1 cellular context compared by ENCODE assay signal in the genomic region with DNA sequence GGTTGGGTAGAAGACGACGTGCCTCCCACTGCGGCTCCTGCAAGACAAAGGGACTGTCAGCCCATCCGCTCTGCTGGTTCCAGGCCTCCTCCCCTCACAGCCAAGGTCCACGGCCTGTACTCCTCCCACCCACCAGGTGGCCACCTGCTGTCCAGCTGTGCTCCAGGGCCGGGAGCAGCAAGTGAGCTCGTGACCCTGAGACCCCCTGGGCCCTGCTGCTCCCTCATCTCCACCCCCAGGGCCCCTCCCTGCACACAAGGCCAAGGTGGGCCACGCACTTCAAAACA.
TF ChIP-seq lines count a peak whose summit lies in the region.

No MANE protein-coding gene starts in this region.

TF ChIP-seq in HepG2, 621 proteins besides CTCF, POLR2A, EP300 and RAD21 (continues in another document):
- TF ChIP-seq, protein P1, sequence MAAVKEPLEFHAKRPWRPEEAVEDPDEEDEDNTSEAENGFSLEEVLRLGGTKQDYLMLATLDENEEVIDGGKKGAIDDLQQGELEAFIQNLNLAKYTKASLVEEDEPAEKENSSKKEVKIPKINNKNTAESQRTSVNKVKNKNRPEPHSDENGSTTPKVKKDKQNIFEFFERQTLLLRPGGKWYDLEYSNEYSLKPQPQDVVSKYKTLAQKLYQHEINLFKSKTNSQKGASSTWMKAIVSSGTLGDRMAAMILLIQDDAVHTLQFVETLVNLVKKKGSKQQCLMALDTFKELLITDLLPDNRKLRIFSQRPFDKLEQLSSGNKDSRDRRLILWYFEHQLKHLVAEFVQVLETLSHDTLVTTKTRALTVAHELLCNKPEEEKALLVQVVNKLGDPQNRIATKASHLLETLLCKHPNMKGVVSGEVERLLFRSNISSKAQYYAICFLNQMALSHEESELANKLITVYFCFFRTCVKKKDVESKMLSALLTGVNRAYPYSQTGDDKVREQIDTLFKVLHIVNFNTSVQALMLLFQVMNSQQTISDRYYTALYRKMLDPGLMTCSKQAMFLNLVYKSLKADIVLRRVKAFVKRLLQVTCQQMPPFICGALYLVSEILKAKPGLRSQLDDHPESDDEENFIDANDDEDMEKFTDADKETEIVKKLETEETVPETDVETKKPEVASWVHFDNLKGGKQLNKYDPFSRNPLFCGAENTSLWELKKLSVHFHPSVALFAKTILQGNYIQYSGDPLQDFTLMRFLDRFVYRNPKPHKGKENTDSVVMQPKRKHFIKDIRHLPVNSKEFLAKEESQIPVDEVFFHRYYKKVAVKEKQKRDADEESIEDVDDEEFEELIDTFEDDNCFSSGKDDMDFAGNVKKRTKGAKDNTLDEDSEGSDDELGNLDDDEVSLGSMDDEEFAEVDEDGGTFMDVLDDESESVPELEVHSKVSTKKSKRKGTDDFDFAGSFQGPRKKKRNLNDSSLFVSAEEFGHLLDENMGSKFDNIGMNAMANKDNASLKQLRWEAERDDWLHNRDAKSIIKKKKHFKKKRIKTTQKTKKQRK (IDR thresholded peaks at IDR 0.05; ENCODE audit: low read length) = no peak
- TF ChIP-seq, protein P2, sequence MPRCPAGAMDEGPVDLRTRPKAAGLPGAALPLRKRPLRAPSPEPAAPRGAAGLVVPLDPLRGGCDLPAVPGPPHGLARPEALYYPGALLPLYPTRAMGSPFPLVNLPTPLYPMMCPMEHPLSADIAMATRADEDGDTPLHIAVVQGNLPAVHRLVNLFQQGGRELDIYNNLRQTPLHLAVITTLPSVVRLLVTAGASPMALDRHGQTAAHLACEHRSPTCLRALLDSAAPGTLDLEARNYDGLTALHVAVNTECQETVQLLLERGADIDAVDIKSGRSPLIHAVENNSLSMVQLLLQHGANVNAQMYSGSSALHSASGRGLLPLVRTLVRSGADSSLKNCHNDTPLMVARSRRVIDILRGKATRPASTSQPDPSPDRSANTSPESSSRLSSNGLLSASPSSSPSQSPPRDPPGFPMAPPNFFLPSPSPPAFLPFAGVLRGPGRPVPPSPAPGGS (CRISPR knock-in tag; IDR thresholded peaks at IDR 0.05) = no peak
- TF ChIP-seq, protein P3, sequence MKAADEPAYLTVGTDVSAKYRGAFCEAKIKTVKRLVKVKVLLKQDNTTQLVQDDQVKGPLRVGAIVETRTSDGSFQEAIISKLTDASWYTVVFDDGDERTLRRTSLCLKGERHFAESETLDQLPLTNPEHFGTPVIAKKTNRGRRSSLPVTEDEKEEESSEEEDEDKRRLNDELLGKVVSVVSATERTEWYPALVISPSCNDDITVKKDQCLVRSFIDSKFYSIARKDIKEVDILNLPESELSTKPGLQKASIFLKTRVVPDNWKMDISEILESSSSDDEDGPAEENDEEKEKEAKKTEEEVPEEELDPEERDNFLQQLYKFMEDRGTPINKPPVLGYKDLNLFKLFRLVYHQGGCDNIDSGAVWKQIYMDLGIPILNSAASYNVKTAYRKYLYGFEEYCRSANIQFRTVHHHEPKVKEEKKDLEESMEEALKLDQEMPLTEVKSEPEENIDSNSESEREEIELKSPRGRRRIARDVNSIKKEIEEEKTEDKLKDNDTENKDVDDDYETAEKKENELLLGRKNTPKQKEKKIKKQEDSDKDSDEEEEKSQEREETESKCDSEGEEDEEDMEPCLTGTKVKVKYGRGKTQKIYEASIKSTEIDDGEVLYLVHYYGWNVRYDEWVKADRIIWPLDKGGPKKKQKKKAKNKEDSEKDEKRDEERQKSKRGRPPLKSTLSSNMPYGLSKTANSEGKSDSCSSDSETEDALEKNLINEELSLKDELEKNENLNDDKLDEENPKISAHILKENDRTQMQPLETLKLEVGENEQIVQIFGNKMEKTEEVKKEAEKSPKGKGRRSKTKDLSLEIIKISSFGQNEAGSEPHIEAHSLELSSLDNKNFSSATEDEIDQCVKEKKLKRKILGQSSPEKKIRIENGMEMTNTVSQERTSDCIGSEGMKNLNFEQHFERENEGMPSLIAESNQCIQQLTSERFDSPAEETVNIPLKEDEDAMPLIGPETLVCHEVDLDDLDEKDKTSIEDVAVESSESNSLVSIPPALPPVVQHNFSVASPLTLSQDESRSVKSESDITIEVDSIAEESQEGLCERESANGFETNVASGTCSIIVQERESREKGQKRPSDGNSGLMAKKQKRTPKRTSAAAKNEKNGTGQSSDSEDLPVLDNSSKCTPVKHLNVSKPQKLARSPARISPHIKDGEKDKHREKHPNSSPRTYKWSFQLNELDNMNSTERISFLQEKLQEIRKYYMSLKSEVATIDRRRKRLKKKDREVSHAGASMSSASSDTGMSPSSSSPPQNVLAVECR (CRISPR knock-in tag; IDR thresholded peaks at IDR 0.05; ENCODE audit: borderline replicate concordance) = 0 out of 2 replicates have a peak, but pooled peaks have one; percentile 32
- TF ChIP-seq KLF9 (CRISPR knock-in tag; IDR thresholded peaks at IDR 0.05; ENCODE audit: low read depth) (no peak), CREM (IDR thresholded peaks at IDR 0.05) (no peak), CREM (CRISPR knock-in tag; IDR thresholded peaks at IDR 0.05) (no peak), XRCC5 (optimal IDR thresholded peaks at IDR 0.05; ENCODE audit: low read length) (peak; percentile 45), GTF3A (CRISPR knock-in tag; conservative IDR thresholded peaks at IDR 0.05) (no peak), ZNF224 (CRISPR knock-in tag; IDR thresholded peaks at IDR 0.05) (no peak), ZBTB7A (CRISPR knock-in tag; IDR thresholded peaks at IDR 0.05) (no peak), RARG (CRISPR knock-in tag; IDR thresholded peaks at IDR 0.05; ENCODE audit: low read depth) (no peak), CHD2 (IDR thresholded peaks at IDR 0.05; ENCODE audit: low read depth, low read length) (no peak), ATF7 (IDR thresholded peaks at IDR 0.05) (no peak), ATF7 (CRISPR knock-in tag; IDR thresholded peaks at IDR 0.05) (no peak), STAG1 (CRISPR knock-in tag; IDR thresholded peaks at IDR 0.05) (peak; percentile 66), RAD51 (IDR thresholded peaks at IDR 0.05; ENCODE audit: borderline replicate concordance) (no peak), ZNF263 (CRISPR knock-in tag; IDR thresholded peaks at IDR 0.05) (peak; percentile 81), REPIN1 (CRISPR knock-in tag; IDR thresholded peaks at IDR 0.05; ENCODE audit: borderline replicate concordance, low read depth) (no peak)
- TF ChIP-seq, protein P4, sequence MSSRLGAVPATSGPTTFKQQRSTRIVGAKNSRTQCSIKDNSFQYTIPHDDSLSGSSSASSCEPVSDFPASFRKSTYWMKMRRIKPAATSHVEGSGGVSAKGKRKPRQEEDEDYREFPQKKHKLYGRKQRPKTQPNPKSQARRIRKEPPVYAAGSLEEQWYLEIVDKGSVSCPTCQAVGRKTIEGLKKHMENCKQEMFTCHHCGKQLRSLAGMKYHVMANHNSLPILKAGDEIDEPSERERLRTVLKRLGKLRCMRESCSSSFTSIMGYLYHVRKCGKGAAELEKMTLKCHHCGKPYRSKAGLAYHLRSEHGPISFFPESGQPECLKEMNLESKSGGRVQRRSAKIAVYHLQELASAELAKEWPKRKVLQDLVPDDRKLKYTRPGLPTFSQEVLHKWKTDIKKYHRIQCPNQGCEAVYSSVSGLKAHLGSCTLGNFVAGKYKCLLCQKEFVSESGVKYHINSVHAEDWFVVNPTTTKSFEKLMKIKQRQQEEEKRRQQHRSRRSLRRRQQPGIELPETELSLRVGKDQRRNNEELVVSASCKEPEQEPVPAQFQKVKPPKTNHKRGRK (CRISPR knock-in tag; IDR thresholded peaks at IDR 0.05) = no peak
- TF ChIP-seq, protein P5, sequence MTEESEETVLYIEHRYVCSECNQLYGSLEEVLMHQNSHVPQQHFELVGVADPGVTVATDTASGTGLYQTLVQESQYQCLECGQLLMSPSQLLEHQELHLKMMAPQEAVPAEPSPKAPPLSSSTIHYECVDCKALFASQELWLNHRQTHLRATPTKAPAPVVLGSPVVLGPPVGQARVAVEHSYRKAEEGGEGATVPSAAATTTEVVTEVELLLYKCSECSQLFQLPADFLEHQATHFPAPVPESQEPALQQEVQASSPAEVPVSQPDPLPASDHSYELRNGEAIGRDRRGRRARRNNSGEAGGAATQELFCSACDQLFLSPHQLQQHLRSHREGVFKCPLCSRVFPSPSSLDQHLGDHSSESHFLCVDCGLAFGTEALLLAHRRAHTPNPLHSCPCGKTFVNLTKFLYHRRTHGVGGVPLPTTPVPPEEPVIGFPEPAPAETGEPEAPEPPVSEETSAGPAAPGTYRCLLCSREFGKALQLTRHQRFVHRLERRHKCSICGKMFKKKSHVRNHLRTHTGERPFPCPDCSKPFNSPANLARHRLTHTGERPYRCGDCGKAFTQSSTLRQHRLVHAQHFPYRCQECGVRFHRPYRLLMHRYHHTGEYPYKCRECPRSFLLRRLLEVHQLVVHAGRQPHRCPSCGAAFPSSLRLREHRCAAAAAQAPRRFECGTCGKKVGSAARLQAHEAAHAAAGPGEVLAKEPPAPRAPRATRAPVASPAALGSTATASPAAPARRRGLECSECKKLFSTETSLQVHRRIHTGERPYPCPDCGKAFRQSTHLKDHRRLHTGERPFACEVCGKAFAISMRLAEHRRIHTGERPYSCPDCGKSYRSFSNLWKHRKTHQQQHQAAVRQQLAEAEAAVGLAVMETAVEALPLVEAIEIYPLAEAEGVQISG (CRISPR knock-in tag; IDR thresholded peaks at IDR 0.05) = 0 out of 2 replicates have a peak, but pooled peaks have one; percentile 58
- TF ChIP-seq, protein P6, sequence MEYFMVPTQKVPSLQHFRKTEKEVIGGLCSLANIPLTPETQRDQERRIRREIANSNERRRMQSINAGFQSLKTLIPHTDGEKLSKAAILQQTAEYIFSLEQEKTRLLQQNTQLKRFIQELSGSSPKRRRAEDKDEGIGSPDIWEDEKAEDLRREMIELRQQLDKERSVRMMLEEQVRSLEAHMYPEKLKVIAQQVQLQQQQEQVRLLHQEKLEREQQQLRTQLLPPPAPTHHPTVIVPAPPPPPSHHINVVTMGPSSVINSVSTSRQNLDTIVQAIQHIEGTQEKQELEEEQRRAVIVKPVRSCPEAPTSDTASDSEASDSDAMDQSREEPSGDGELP (IDR thresholded peaks at IDR 0.05; ENCODE audit: borderline replicate concordance, low read depth) = peak; percentile 37; the same call in 1 of the 2 replicates
- TF ChIP-seq, protein P7, sequence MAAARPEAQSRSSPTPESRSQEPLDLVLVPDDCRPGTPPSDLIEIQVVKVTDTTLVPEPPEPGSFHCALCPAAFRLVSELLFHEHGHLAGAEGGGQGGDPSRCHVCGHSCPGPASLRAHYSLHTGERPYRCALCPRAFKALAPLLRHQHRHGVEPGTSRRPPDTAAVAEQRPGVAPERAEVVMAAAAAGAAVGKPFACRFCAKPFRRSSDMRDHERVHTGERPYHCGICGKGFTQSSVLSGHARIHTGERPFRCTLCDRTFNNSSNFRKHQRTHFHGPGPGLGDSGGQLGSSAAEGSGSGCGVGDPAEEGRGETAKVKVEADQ (CRISPR knock-in tag; IDR thresholded peaks at IDR 0.05; ENCODE audit: borderline replicate concordance) = no peak
- TF ChIP-seq, protein P8, sequence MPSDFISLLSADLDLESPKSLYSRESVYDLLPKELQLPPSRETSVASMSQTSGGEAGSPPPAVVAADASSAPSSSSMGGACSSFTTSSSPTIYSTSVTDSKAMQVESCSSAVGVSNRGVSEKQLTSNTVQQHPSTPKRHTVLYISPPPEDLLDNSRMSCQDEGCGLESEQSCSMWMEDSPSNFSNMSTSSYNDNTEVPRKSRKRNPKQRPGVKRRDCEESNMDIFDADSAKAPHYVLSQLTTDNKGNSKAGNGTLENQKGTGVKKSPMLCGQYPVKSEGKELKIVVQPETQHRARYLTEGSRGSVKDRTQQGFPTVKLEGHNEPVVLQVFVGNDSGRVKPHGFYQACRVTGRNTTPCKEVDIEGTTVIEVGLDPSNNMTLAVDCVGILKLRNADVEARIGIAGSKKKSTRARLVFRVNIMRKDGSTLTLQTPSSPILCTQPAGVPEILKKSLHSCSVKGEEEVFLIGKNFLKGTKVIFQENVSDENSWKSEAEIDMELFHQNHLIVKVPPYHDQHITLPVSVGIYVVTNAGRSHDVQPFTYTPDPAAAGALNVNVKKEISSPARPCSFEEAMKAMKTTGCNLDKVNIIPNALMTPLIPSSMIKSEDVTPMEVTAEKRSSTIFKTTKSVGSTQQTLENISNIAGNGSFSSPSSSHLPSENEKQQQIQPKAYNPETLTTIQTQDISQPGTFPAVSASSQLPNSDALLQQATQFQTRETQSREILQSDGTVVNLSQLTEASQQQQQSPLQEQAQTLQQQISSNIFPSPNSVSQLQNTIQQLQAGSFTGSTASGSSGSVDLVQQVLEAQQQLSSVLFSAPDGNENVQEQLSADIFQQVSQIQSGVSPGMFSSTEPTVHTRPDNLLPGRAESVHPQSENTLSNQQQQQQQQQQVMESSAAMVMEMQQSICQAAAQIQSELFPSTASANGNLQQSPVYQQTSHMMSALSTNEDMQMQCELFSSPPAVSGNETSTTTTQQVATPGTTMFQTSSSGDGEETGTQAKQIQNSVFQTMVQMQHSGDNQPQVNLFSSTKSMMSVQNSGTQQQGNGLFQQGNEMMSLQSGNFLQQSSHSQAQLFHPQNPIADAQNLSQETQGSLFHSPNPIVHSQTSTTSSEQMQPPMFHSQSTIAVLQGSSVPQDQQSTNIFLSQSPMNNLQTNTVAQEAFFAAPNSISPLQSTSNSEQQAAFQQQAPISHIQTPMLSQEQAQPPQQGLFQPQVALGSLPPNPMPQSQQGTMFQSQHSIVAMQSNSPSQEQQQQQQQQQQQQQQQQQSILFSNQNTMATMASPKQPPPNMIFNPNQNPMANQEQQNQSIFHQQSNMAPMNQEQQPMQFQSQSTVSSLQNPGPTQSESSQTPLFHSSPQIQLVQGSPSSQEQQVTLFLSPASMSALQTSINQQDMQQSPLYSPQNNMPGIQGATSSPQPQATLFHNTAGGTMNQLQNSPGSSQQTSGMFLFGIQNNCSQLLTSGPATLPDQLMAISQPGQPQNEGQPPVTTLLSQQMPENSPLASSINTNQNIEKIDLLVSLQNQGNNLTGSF (CRISPR knock-in tag; IDR thresholded peaks at IDR 0.05) = no peak
- TF ChIP-seq, protein P9, sequence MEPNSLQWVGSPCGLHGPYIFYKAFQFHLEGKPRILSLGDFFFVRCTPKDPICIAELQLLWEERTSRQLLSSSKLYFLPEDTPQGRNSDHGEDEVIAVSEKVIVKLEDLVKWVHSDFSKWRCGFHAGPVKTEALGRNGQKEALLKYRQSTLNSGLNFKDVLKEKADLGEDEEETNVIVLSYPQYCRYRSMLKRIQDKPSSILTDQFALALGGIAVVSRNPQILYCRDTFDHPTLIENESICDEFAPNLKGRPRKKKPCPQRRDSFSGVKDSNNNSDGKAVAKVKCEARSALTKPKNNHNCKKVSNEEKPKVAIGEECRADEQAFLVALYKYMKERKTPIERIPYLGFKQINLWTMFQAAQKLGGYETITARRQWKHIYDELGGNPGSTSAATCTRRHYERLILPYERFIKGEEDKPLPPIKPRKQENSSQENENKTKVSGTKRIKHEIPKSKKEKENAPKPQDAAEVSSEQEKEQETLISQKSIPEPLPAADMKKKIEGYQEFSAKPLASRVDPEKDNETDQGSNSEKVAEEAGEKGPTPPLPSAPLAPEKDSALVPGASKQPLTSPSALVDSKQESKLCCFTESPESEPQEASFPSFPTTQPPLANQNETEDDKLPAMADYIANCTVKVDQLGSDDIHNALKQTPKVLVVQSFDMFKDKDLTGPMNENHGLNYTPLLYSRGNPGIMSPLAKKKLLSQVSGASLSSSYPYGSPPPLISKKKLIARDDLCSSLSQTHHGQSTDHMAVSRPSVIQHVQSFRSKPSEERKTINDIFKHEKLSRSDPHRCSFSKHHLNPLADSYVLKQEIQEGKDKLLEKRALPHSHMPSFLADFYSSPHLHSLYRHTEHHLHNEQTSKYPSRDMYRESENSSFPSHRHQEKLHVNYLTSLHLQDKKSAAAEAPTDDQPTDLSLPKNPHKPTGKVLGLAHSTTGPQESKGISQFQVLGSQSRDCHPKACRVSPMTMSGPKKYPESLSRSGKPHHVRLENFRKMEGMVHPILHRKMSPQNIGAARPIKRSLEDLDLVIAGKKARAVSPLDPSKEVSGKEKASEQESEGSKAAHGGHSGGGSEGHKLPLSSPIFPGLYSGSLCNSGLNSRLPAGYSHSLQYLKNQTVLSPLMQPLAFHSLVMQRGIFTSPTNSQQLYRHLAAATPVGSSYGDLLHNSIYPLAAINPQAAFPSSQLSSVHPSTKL (CRISPR knock-in tag; IDR thresholded peaks at IDR 0.05) = no peak
